ENCODE assay signal across 13 cellular contexts in genomic region chr22:27135582-27135981, GRCh38.
DNase-seq lines count a peak whose midpoint lies in the region; ATAC-seq and TF ChIP-seq lines count a peak whose summit lies in the region.
"Had no signal": no experiment of that assay in that cellular context is flagged by ENCODE, and none has a peak within 500 bp of the region (broad histone marks: within the 10 kb centered on the region; RNA-seq: fewer than 3 reads in every experiment).

No MANE protein-coding gene starts in this region.

- peak; percentile 46 for ATAC-seq in omental fat pad (ENCODE audit: low FRiP score)
- no peak for ATAC-seq in CD8-positive, alpha-beta T cell
- ATAC-seq: right cardiac atrium had no signal

- TF ChIP-seq CTCF in Calu3 (IDR thresholded peaks at IDR 0.05; ENCODE audit: unreplicated experiment), result no peak
- no peak for TF ChIP-seq CTCF in epithelial cell of esophagus (IDR thresholded peaks at IDR 0.05; ENCODE audit: insufficient read depth, low read depth, low read length, missing control alignments)
- no peak for TF ChIP-seq CTCF in omental fat pad (IDR thresholded peaks at IDR 0.05)
- no peak for TF ChIP-seq CTCF in CD8-positive, alpha-beta T cell (IDR thresholded peaks at IDR 0.05)
- TF ChIP-seq CTCF in esophagus muscularis mucosa (IDR thresholded peaks at IDR 0.05), result no peak

- no peaks in the 10 kb centered on the region for H3K27me3 Mint-ChIP-seq in Calu3 (ENCODE audit: unreplicated experiment)
- H3K27me3 Mint-ChIP-seq in CD8-positive, alpha-beta T cell (ENCODE audit: low read depth), result peaks cover 12% of the 10 kb centered on the region

- intact Hi-C loops in Calu3 (cut with micrococcal nuclease; ENCODE audit: unreplicated experiment), result no loop called here
- intact Hi-C loops in CD8-positive, alpha-beta T cell (cut with DNase I, micrococcal nuclease), result no loop called here
- intact Hi-C loops in cardiac septum (cut with DNase I), result no loop called here
- intact Hi-C loops in esophagus muscularis mucosa (cut with DNase I), result no loop called here

- CTCF ChIA-PET in Calu3 (lab: Charles Lee), result no interaction called here
- CTCF ChIA-PET in CD8-positive, alpha-beta T cell (lab: Charles Lee), result no interaction called here

- TF ChIP-seq EP300 in esophagus muscularis mucosa (IDR thresholded peaks at IDR 0.05), result no peak

- H3K4me1 ChIP-seq in CD8-positive, alpha-beta T cell (ENCODE audit: insufficient read depth, low read length), result no peaks in the 10 kb centered on the region
- H3K4me1 ChIP-seq in esophagus muscularis mucosa, result peaks cover 0 to 21% (median 14%) of the 10 kb centered on the region in 4 donors

- no peaks in the 10 kb centered on the region for H3K9me3 Mint-ChIP-seq in Calu3 (ENCODE audit: low read depth, unreplicated experiment)
- H3K9me3 Mint-ChIP-seq in CD8-positive, alpha-beta T cell, result peaks cover 5% of the 10 kb centered on the region

- peak overlapping the region; percentile 28 for H3K27ac Mint-ChIP-seq in Calu3 (ENCODE audit: unreplicated experiment)
- H3K27ac Mint-ChIP-seq in CD8-positive, alpha-beta T cell, result no peak overlapping the region
- H3K27ac Mint-ChIP-seq: activated T-cell treated with anti-CD3 and anti-CD28 coated beads, Interleukin-2, amount 50 U/mL, for 24 hours had no signal

- H3K27me3 ChIP-seq in CD8-positive, alpha-beta T cell (ENCODE audit: insufficient read depth, low read length), result no peaks in the 10 kb centered on the region
- H3K27me3 ChIP-seq in esophagus muscularis mucosa, result no peaks in the 10 kb centered on the region

- no TSS peak for BruUV-seq in Calu3 (replicated peaks; lab: Mats Ljungman, UMichigan)

- POLR2A ChIA-PET in CD8-positive, alpha-beta T cell (lab: Charles Lee), result no interaction called here

- H3K36me3 ChIP-seq in CD8-positive, alpha-beta T cell (ENCODE audit: insufficient read depth, low read length), result no peaks in the 10 kb centered on the region
- H3K36me3 ChIP-seq in esophagus muscularis mucosa, result no peaks in the 10 kb centered on the region

- DNase-seq in Calu3 (no peak), NCI-H524 treated with DMSO at 0.1 percent for 48 hours (lab: John Stamatoyannopoulos, UW) (peak; percentile 86), epithelial cell of esophagus (ENCODE audit: low read depth) (peak; percentile 48), omental fat pad (ENCODE audit: low spot score) (no peak), DMS153 treated with DMSO at 0.1 percent for 48 hours (lab: John Stamatoyannopoulos, UW; ENCODE audit: unreplicated experiment) (no peak), cardiac septum (ENCODE audit: low spot score) (no peak), esophagus muscularis mucosa (ENCODE audit: extremely low spot score) (no peak)
- no peak for DNase-seq in CD8-positive, alpha-beta T cell
- DNase-seq: activated T-cell treated with anti-CD3 and anti-CD28 coated beads, Interleukin-2, amount 50 U/mL, for 24 hours; NCI-H1436 treated with DMSO at 0.1 percent for 48 hours; NCI-H69; right cardiac atrium had no signal

- no peak overlapping the region for H3K27ac ChIP-seq in CD8-positive, alpha-beta T cell (ENCODE audit: low read depth, low read length)
- H3K27ac ChIP-seq in esophagus muscularis mucosa (replicated peaks in 1 of 4), result no peak overlapping the region
- H3K27ac ChIP-seq: SK-N-MC had no signal

- H3K4me3 ChIP-seq in epithelial cell of esophagus (ENCODE audit: low read length) (no peak overlapping the region), esophagus muscularis mucosa (no peak overlapping the region)
- no peak overlapping the region for H3K4me3 ChIP-seq in CD8-positive, alpha-beta T cell (ENCODE audit: low read depth, low read length)
- H3K4me3 ChIP-seq: SK-N-MC had no signal

- TF ChIP-seq POLR2A in esophagus muscularis mucosa (IDR thresholded peaks at IDR 0.05; ENCODE audit: low read depth), result no peak

- no peak overlapping the region for H3K4me3 Mint-ChIP-seq in Calu3 (ENCODE audit: low read depth, unreplicated experiment)
- H3K4me3 Mint-ChIP-seq in CD8-positive, alpha-beta T cell, result no peak overlapping the region
- H3K4me3 Mint-ChIP-seq: activated T-cell treated with anti-CD3 and anti-CD28 coated beads, Interleukin-2, amount 50 U/mL, for 24 hours had no signal

- peaks cover 6% of the 10 kb centered on the region for H3K36me3 Mint-ChIP-seq in Calu3 (ENCODE audit: insufficient read depth, unreplicated experiment)
- H3K36me3 Mint-ChIP-seq in CD8-positive, alpha-beta T cell, result no peaks in the 10 kb centered on the region

- no peaks in the 10 kb centered on the region for H3K9me3 ChIP-seq in CD8-positive, alpha-beta T cell (ENCODE audit: low read length)
- peaks cover 0 to 9% (median 4%) of the 10 kb centered on the region in 4 donors for H3K9me3 ChIP-seq in esophagus muscularis mucosa

- peaks cover 62% of the 10 kb centered on the region for H3K4me1 Mint-ChIP-seq in Calu3 (ENCODE audit: low read depth, unreplicated experiment)
- H3K4me1 Mint-ChIP-seq in CD8-positive, alpha-beta T cell (ENCODE audit: low read depth), result no peaks in the 10 kb centered on the region

- 71% methylated on average over 3 of the region's 3 CpGs for WGBS in esophagus muscularis mucosa

Comparison
In these comparisons a context has a peak if more than half of its experiments do, and no peak if none do; other contexts are left out.
1. DNase-seq: peak in NCI-H524 treated with DMSO at 0.1 percent for 48 hours (single experiment) and epithelial cell of esophagus (single experiment); none in Calu3 (single experiment), omental fat pad (single experiment), CD8-positive, alpha-beta T cell (0 of 7), DMS153 treated with DMSO at 0.1 percent for 48 hours (single experiment), cardiac septum (single experiment) and esophagus muscularis mucosa (single experiment).